8 cellular contexts compared by ENCODE assay signal in the genomic region with DNA sequence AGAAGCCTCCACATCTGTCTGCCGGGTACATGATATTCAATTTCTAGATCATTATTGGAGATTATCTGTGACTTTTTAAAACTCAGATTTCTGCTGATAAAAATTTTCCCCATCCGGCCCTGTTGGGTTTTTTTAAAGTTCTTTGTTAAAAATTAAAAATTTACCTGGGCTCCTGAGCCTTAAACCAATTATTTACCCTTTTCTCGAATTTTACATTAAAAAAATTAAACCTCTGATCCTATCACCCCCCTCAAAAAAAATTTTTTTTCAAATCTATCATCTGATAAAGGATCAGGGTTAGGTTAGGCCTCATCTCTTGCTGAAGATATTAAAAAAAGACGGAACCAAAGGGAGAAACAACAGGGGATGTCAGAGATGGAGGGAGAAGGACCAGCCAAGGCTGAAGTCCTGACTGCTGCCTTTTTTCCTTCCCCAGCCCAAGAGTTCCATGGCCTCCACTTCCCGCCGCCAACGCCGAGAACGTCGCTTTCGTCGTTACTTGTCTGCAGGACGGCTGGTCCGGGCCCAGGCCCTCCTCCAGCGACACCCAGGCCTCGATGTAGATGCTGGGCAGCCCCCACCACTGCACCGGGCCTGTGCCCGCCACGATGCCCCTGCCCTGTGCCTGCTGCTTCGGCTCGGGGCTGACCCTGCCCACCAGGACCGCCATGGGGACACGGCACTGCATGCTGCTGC. TPM values are rescaled to one million over a fixed set of nuclear protein-coding genes. Genes with fewer than 3 reads are reported as not detected.
A peak's percentile ranks its signal among the peaks of the same experiment; 100 is the strongest.
DNase-seq lines count a peak whose midpoint lies in the region; ATAC-seq and TF ChIP-seq lines count a peak whose summit lies in the region.

No MANE protein-coding gene starts in this region.

- H4K91ac ChIP-seq in mesenchymal stem cell (ENCODE audit: low read length): peak overlapping the region; percentile 96

- H3K36me3 ChIP-seq in brain microvascular endothelial cell (replicated peaks): peaks cover 11% of the 10 kb centered on the region
- H3K36me3 ChIP-seq in mesenchymal stem cell (ENCODE audit: control insufficient read depth in 1 of 2, insufficient read depth in 2 of 2, low read depth in 1 of 2, low read length in 2 of 2): peaks cover 22 to 34% of the 10 kb centered on the region in 2 experiments
- no peaks in the 10 kb centered on the region for H3K36me3 ChIP-seq in urinary bladder (ENCODE audit: insufficient read depth)

- peak overlapping the region; percentile 57 to 75 for H2BK12ac ChIP-seq in mesenchymal stem cell (ENCODE audit: low read length in 2 of 2)

- H3K4me3 ChIP-seq in brain microvascular endothelial cell (ENCODE audit: low read depth, low read length): peak overlapping the region; percentile 57
- peak overlapping the region; percentile 44 to 77 for H3K4me3 ChIP-seq in mesenchymal stem cell (ENCODE audit: insufficient read depth in 1 of 2, low read depth in 1 of 2, low read length in 2 of 2)
- peak overlapping the region; percentile 29 for H3K4me3 ChIP-seq in urinary bladder (ENCODE audit: low read depth, low read length)

- H3K4me2 ChIP-seq in mesenchymal stem cell (ENCODE audit: low read length, poor library complexity, severe bottlenecking): peak overlapping the region; percentile 53

- H4K8ac ChIP-seq in mesenchymal stem cell (ENCODE audit: low read length): peak overlapping the region; percentile 98

- H3K9me3 ChIP-seq in mesenchymal stem cell (ENCODE audit: control insufficient read depth, low read length): no peaks in the 10 kb centered on the region

- H3K79me1 ChIP-seq in mesenchymal stem cell (replicated peaks; ENCODE audit: low read length, poor library complexity, severe bottlenecking): peaks cover 34% of the 10 kb centered on the region

- peak overlapping the region; percentile 52 to 55 for H3K18ac ChIP-seq in mesenchymal stem cell (ENCODE audit: low read depth in 1 of 2, low read length in 2 of 2)

- peak overlapping the region; percentile 60 for H2BK15ac ChIP-seq in mesenchymal stem cell (ENCODE audit: low read depth, poor library complexity, severe bottlenecking)

- intact Hi-C loops in Right ventricle myocardium superior (cut with DNase I): loop anchor here (2.0 to 5.0 kb wide), 3 partner anchors 34 to 69 kb away; a partner anchor contains a TSS
- intact Hi-C loops in Right ventricle myocardium inferior (cut with DNase I): loop anchor here (2.0 to 10.0 kb wide), 5 partner anchors 33 to 407 kb away; a partner anchor contains a TSS

- peaks cover 13% of the 10 kb centered on the region for H3K4me1 ChIP-seq in mesenchymal stem cell (ENCODE audit: control insufficient read depth, insufficient read depth, low read depth, low read length)
- peaks cover 2% of the 10 kb centered on the region for H3K4me1 ChIP-seq in urinary bladder (ENCODE audit: insufficient read depth)

- H3K23ac ChIP-seq in mesenchymal stem cell (ENCODE audit: low read length in 2 of 2): no peak overlapping the region

- peak overlapping the region; percentile 52 for H2BK120ac ChIP-seq in mesenchymal stem cell (ENCODE audit: low read depth, low read length)

- peak overlapping the region; percentile 54 for H2AK5ac ChIP-seq in mesenchymal stem cell (ENCODE audit: low read length, severe bottlenecking)

- H3K27ac ChIP-seq in brain microvascular endothelial cell (peak overlapping the region; percentile 75), mesenchymal stem cell (ENCODE audit: low read length, poor library complexity, severe bottlenecking) (no peak overlapping the region), urinary bladder (ENCODE audit: low read depth) (peak overlapping the region; percentile 53)

- H3K4ac ChIP-seq in mesenchymal stem cell (ENCODE audit: low read depth in 1 of 2, low read length in 2 of 2): peak overlapping the region; percentile 5 to 92

- in situ Hi-C loops in brain microvascular endothelial cell (cut with HindIII; ENCODE audit: low pct_ligation_motif_present, low sequenced_read_pairs): no loop called here

- no peak for ATAC-seq in Right ventricle myocardium superior (ENCODE audit: poor library complexity)
- ATAC-seq in Right ventricle myocardium inferior: no peak

- no peak overlapping the region for H2BK5ac ChIP-seq in mesenchymal stem cell (ENCODE audit: low read depth, low read length, poor library complexity, severe bottlenecking)

- no peak for TF ChIP-seq CTCF in brain microvascular endothelial cell (IDR thresholded peaks at IDR 0.05; ENCODE audit: low read depth, low read length, missing control alignments)

- no peak overlapping the region for H2AFZ ChIP-seq in mesenchymal stem cell (ENCODE audit: low read depth, low read length)

- WGBS in mesenchymal stem cell: 91% methylated on average over 20 of the region's 23 CpGs
- 72% methylated on average over 23 of the region's 23 CpGs for WGBS in urinary bladder

- no peaks in the 10 kb centered on the region for H3K27me3 ChIP-seq in brain microvascular endothelial cell (replicated peaks)
- no peaks in the 10 kb centered on the region for H3K27me3 ChIP-seq in mesenchymal stem cell (ENCODE audit: control insufficient read depth in 1 of 2, insufficient read depth in 1 of 2, low read length in 2 of 2)

- peak; percentile 44 for DNase-seq in Right ventricle myocardium superior
- DNase-seq in Right ventricle myocardium inferior (ENCODE audit: missing footprints): no peak
- DNase-seq in brain microvascular endothelial cell: no peak
- no peak for DNase-seq in mesenchymal stem cell
- DNase-seq in NOMO-1 treated with DMSO at 0.1 percent for 48 hours (lab: John Stamatoyannopoulos, UW; ENCODE audit: unreplicated experiment): no peak
- no peak for DNase-seq in Ammon's horn (ENCODE audit: low spot score)
- no peak for DNase-seq in NCI-H2029 treated with DMSO at 0.1 percent for 48 hours (lab: John Stamatoyannopoulos, UW)

- peak overlapping the region; percentile 95 for H3K9ac ChIP-seq in mesenchymal stem cell (ENCODE audit: low read length)

- H3K14ac ChIP-seq in mesenchymal stem cell (ENCODE audit: low read length in 2 of 2): no peak overlapping the region

RNA-seq across cellular contexts. Expression of a gene that starts 0.5 kb away (rescaled TPM):
- 9.2 TPM for total RNA-seq in Right ventricle myocardium superior
- 10.8 TPM for total RNA-seq in Right ventricle myocardium inferior
- 19.3 TPM for polyA plus RNA-seq in mesenchymal stem cell (2013, experiment 1 of 2)
- 17.1 TPM for polyA plus RNA-seq in mesenchymal stem cell (2013, experiment 2 of 2)
- total RNA-seq in urinary bladder: 12.1 TPM
- polyA plus RNA-seq in urinary bladder: 36.9 TPM

RNA-seq across cellular contexts. Expression of a gene that starts 1.5 kb away (rescaled TPM):
- 2.3 TPM for total RNA-seq in Right ventricle myocardium superior
- 2.2 TPM for total RNA-seq in Right ventricle myocardium inferior
- 1.7 TPM for polyA plus RNA-seq in mesenchymal stem cell (2013, experiment 1 of 2)
- polyA plus RNA-seq in mesenchymal stem cell (2013, experiment 2 of 2): 1.5 TPM
- total RNA-seq in urinary bladder: 3.3 TPM
- 3.8 TPM for polyA plus RNA-seq in urinary bladder

RNA-seq across cellular contexts. Expression of a gene that starts 6.1 kb away (rescaled TPM):
- total RNA-seq in Right ventricle myocardium superior: 145 TPM
- 159 TPM for total RNA-seq in Right ventricle myocardium inferior
- polyA plus RNA-seq in mesenchymal stem cell (2013, experiment 1 of 2): 151 TPM
- polyA plus RNA-seq in mesenchymal stem cell (2013, experiment 2 of 2): 154 TPM
- total RNA-seq in urinary bladder: 271 TPM
- 285 TPM for polyA plus RNA-seq in urinary bladder

RNA-seq across cellular contexts. Expression of a gene that starts 19.1 kb away (rescaled TPM):
- total RNA-seq in Right ventricle myocardium superior (not detected), Right ventricle myocardium inferior (not detected), urinary bladder (not detected)
- not detected for polyA plus RNA-seq in mesenchymal stem cell (2013, experiment 1 of 2)
- polyA plus RNA-seq in mesenchymal stem cell (2013, experiment 2 of 2): not detected
- polyA plus RNA-seq in urinary bladder: not detected

RNA-seq across cellular contexts. Expression of a gene that starts 24.2 kb away (rescaled TPM):
- not detected for total RNA-seq in Right ventricle myocardium superior
- total RNA-seq in Right ventricle myocardium inferior: not detected
- 0.06 TPM for polyA plus RNA-seq in mesenchymal stem cell (2013, experiment 1 of 2)
- polyA plus RNA-seq in mesenchymal stem cell (2013, experiment 2 of 2): not detected
- not detected for total RNA-seq in urinary bladder
- 0.06 TPM for polyA plus RNA-seq in urinary bladder
